ENCODE assay signal across 26 cellular contexts in genomic region chr4:94925764-94926347, GRCh38.
"Had no signal": no experiment of that assay in that cellular context is flagged by ENCODE, and none has a peak within 500 bp of the region (broad histone marks: within the 10 kb centered on the region; RNA-seq: fewer than 3 reads in every experiment).

No MANE protein-coding gene starts in this region.

- ATAC-seq: effector memory CD8-positive, alpha-beta T cell; heart right ventricle; left lobe of liver; naive thymus-derived CD8-positive, alpha-beta T cell; psoas muscle; right cardiac atrium; stimulated activated memory B cell treated with anti-CD40 and anti-IgM and Interleukin-4, amounts not matched to agents 10 μg/mL and 1 μg/mL and 100 μg/mL, for 72 hours; stimulated activated naive CD8-positive, alpha-beta T cell treated with anti-CD3 and anti-CD28 coated beads, Interleukin-15, Interleukin-2, amounts not matched to agents 100 U/mL and 50 U/mL, for 24 hours had no signal

- DNase-seq: colonic mucosa; effector memory CD8-positive, alpha-beta T cell; erythroblast; esophagus squamous epithelium; foreskin melanocyte; glutamatergic neuron; heart right ventricle; hippocampal formation; mesenchymal stem cell; naive thymus-derived CD8-positive, alpha-beta T cell; occipital lobe; ovary; posterior cingulate gyrus; psoas muscle; right cardiac atrium; spleen; stimulated activated CD4-positive, alpha-beta T cell treated with anti-CD3 and anti-CD28 coated beads, Interleukin-4, amount 100 ng/mL, for 4 hours; stimulated activated naive CD8-positive, alpha-beta T cell treated with anti-CD3 and anti-CD28 coated beads, Interleukin-15, Interleukin-2, amounts not matched to agents 100 U/mL and 50 U/mL, for 24 hours; substantia nigra; testis; tibial artery had no signal

- H3K4me1 ChIP-seq: colonic mucosa, esophagus squamous epithelium, heart right ventricle, psoas muscle, spleen had no signal

- H3K36me3 ChIP-seq: colonic mucosa, esophagus squamous epithelium, heart right ventricle, ovary, spleen, tibial artery had no signal

- H3K27me3 ChIP-seq: colonic mucosa, esophagus squamous epithelium, heart right ventricle, ovary, spleen, testis, tibial artery had no signal

- H3K27ac ChIP-seq: colonic mucosa, esophagus squamous epithelium, heart right ventricle, ovary, psoas muscle, skin epidermis, spleen, testis, tibial artery had no signal

- FAIRE-seq: endometrium, keratinocyte had no signal

- H3K9me3 ChIP-seq: colonic mucosa, esophagus squamous epithelium, heart right ventricle, ovary, psoas muscle, spleen, testis, tibial artery had no signal

- H3K4me3 ChIP-seq: colonic mucosa, esophagus squamous epithelium, heart right ventricle, ovary, psoas muscle, skin epidermis, spleen, testis, tibial artery had no signal
